8 cellular contexts compared by ENCODE assay signal in genomic region chrX:2630169-2630934, GRCh38.
A peak's percentile ranks its signal among the peaks of the same experiment; 100 is the strongest.
DNase-seq lines count a peak whose midpoint lies in the region; TF ChIP-seq lines count a peak whose summit lies in the region.
"Not testable (repeated sequence)": the region's sequence is repeated elsewhere in the genome, so short reads cannot be mapped to it uniquely, and the experiment has no call there.

No MANE protein-coding gene starts in this region.

- peaks cover 21% of the 10 kb centered on the region for H3K36me3 Mint-ChIP-seq in Calu3 (ENCODE audit: insufficient read depth, unreplicated experiment)

- not testable (repeated sequence) for TF ChIP-seq POLR2A in suprapubic skin (IDR thresholded peaks at IDR 0.05)

- H3K27ac ChIP-seq in hepatocyte (peak overlapping the region; percentile 70), suprapubic skin (peak overlapping the region; percentile 64)

- BruUV-seq in Calu3 (replicated peaks; lab: Mats Ljungman, UMichigan) = not testable (repeated sequence)

- not testable (repeated sequence) for H3K9me3 Mint-ChIP-seq in Calu3 (ENCODE audit: low read depth, unreplicated experiment)

- intact Hi-C loops in Calu3 (cut with micrococcal nuclease; ENCODE audit: unreplicated experiment) = not testable (repeated sequence)

- not testable (repeated sequence) for H3K4me1 ChIP-seq in Loucy (ENCODE audit: insufficient read depth, low read length, poor library complexity, severe bottlenecking); adipocyte (ENCODE audit: control insufficient read depth, insufficient read depth, low read length); hepatocyte (ENCODE audit: insufficient read depth); suprapubic skin

- 95% methylated on average over 5 of the region's 5 CpGs for WGBS in hepatocyte (ENCODE audit: low lambda C conversion rate, missing lambda C conversion rate)
- 77% methylated on average over 5 of the region's 5 CpGs for WGBS in suprapubic skin

- H3K9ac ChIP-seq in Loucy (ENCODE audit: low read depth, low read length, poor library complexity, severe bottlenecking); adipocyte (ENCODE audit: low read length): not testable (repeated sequence)

- H3K4me3 ChIP-seq in Loucy (ENCODE audit: low read length, poor library complexity, severe bottlenecking) (peak overlapping the region; percentile 64), adipocyte (ENCODE audit: low read length) (peak overlapping the region; percentile 27)
- not testable (repeated sequence) for H3K4me3 ChIP-seq in hepatocyte, suprapubic skin

- H3F3A ChIP-seq in Loucy (ENCODE audit: low read depth) = not testable (repeated sequence)

- not testable (repeated sequence) for H3K4me3 Mint-ChIP-seq in Calu3 (ENCODE audit: low read depth, unreplicated experiment)

- TF ChIP-seq EP300 in suprapubic skin (IDR thresholded peaks at IDR 0.05) = not testable (repeated sequence)

- H3K4me2 ChIP-seq in Loucy (ENCODE audit: low read depth, low read length, poor library complexity, severe bottlenecking) = peak overlapping the region; percentile 42
- not testable (repeated sequence) for H3K4me2 ChIP-seq in hepatocyte

- not testable (repeated sequence) for H3K9me3 ChIP-seq in Loucy (ENCODE audit: insufficient read depth, low read depth, low read length); adipocyte (ENCODE audit: control insufficient read depth, low read length); suprapubic skin
- peaks cover 14% of the 10 kb centered on the region for H3K9me3 ChIP-seq in hepatocyte (ENCODE audit: low read depth)

- not testable (repeated sequence) for DNase-seq in Calu3; adipocyte (ENCODE audit: low read depth); hepatocyte (ENCODE audit: low spot score); suprapubic skin (ENCODE audit: low spot score in 2 of 2)
- DNase-seq in T-helper 2 cell (peak in 3 of 5 experiments; percentile 49 to 91 (median 82)), activated T-cell treated with anti-CD3 and anti-CD28 coated beads for 4 hours (peak; percentile 35), pons (ENCODE audit: low spot score) (peak; percentile 84)

- not testable (repeated sequence) for H3K27me3 Mint-ChIP-seq in Calu3 (ENCODE audit: unreplicated experiment)

- H3K27me3 ChIP-seq in Loucy (ENCODE audit: insufficient read depth, low read length, poor library complexity, severe bottlenecking); adipocyte (replicated peaks; ENCODE audit: control insufficient read depth, insufficient read depth, low read length); hepatocyte; suprapubic skin: not testable (repeated sequence)

- not testable (repeated sequence) for H3K79me2 ChIP-seq in Loucy (ENCODE audit: insufficient read depth, low read length); hepatocyte

- CTCF ChIA-PET in Calu3 (lab: Charles Lee) = not testable (repeated sequence)

- not testable (repeated sequence) for H3K36me3 ChIP-seq in Loucy (ENCODE audit: insufficient read depth, low read length); hepatocyte (replicated peaks; ENCODE audit: insufficient read depth, low read depth)
- peaks cover 12% of the 10 kb centered on the region for H3K36me3 ChIP-seq in adipocyte (ENCODE audit: control insufficient read depth, insufficient read depth, low read length, severe bottlenecking)
- peaks cover 18% of the 10 kb centered on the region for H3K36me3 ChIP-seq in suprapubic skin

- not testable (repeated sequence) for H4K20me1 ChIP-seq in Loucy (ENCODE audit: insufficient read depth, low read length, poor library complexity, severe bottlenecking); hepatocyte (ENCODE audit: insufficient read depth, poor library complexity, severe bottlenecking)

- H3K27ac Mint-ChIP-seq in Calu3 (ENCODE audit: unreplicated experiment) = peak overlapping the region; percentile 36

- TF ChIP-seq CTCF in Calu3 (IDR thresholded peaks at IDR 0.05; ENCODE audit: unreplicated experiment); Loucy (conservative IDR thresholded peaks at IDR 0.05; ENCODE audit: low read length); hepatocyte (IDR thresholded peaks at IDR 0.05; ENCODE audit: poor library complexity); suprapubic skin (IDR thresholded peaks at IDR 0.05): not testable (repeated sequence)

- H2AFZ ChIP-seq in Loucy (ENCODE audit: low read length); hepatocyte: not testable (repeated sequence)

- H3K9me2 ChIP-seq in Loucy (replicated peaks; ENCODE audit: low read depth, low read length); hepatocyte (replicated peaks; ENCODE audit: insufficient read depth): not testable (repeated sequence)

- H3K4me1 Mint-ChIP-seq in Calu3 (ENCODE audit: low read depth, unreplicated experiment) = not testable (repeated sequence)
